1 cellular context compared by ENCODE assay signal in genomic region chr2:236236559-236237450, GRCh38.
TF ChIP-seq lines count a peak whose summit lies in the region.

No MANE protein-coding gene starts in this region.

TF ChIP-seq in H1, 55 proteins besides CTCF, POLR2A, EP300 and RAD21 (continued from another document):
- no peak for TF ChIP-seq BRCA1 (IDR thresholded peaks at IDR 0.05; ENCODE audit: low read depth, low read length)
- TF ChIP-seq, protein P1, sequence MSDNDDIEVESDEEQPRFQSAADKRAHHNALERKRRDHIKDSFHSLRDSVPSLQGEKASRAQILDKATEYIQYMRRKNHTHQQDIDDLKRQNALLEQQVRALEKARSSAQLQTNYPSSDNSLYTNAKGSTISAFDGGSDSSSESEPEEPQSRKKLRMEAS (IDR thresholded peaks at IDR 0.05), result 0 out of 2 replicates have a peak, but pooled peaks have one; percentile 13
- peak; percentile 67; the same call in 1 of the 2 replicates for TF ChIP-seq SUZ12 (IDR thresholded peaks at IDR 0.05; ENCODE audit: low read length)
- peak; percentile 10 for TF ChIP-seq KDM4A (IDR thresholded peaks at IDR 0.05; ENCODE audit: low read depth, low read length, severe bottlenecking)
- no peak for TF ChIP-seq SP2 (IDR thresholded peaks at IDR 0.05; ENCODE audit: low read length)
TF ChIP-seq in H1: peak in this region for 4.
